24 cellular contexts compared by ENCODE assay signal in genomic region chr2:44935854-44936185, GRCh38. TPM values are rescaled to one million over a fixed set of nuclear protein-coding genes. Genes with fewer than 3 reads are reported as not detected.
DNase-seq lines count a peak whose midpoint lies in the region; ATAC-seq and TF ChIP-seq lines count a peak whose summit lies in the region.
"Had no signal": no experiment of that assay in that cellular context is flagged by ENCODE, and none has a peak within 500 bp of the region (broad histone marks: within the 10 kb centered on the region; RNA-seq: fewer than 3 reads in every experiment).

No MANE protein-coding gene starts in this region.

- no peaks in the 10 kb centered on the region for H3K36me3 ChIP-seq in PC-3 (ENCODE audit: low read depth, low read length)
- H3K36me3 ChIP-seq: BLaER1 treated with 17β-estradiol and CSF1 and Interleukin-3, amounts not matched to agents 10 nM and 100 nM; neutrophil; tibial artery had no signal

- H2AFZ ChIP-seq in PC-3 (ENCODE audit: low read length), result no peak overlapping the region

- H3K4me3 ChIP-seq in PC-3 (ENCODE audit: low read length) (no peak overlapping the region; the same call in 1 of the 2 replicates), iPS-18c (ENCODE audit: insufficient read depth, low read depth, low read length) (peak overlapping the region; percentile 50)
- H3K4me3 ChIP-seq: mucosa of descending colon had no signal

- H3K27ac Mint-ChIP-seq in activated naive CD4-positive, alpha-beta T cell treated with anti-CD3 and anti-CD28 coated beads, Interleukin-2, amount 50 U/mL, for 24 hours, result no peak overlapping the region
- H3K27ac Mint-ChIP-seq in activated naive CD4-positive, alpha-beta T cell treated with anti-CD3 and anti-CD28 coated beads for 36 hours, result no peak overlapping the region
- H3K27ac Mint-ChIP-seq in stimulated activated naive B cell treated with anti-CD40 and anti-IgM and Interleukin-4, amounts not matched to agents 10 μg/mL and 1 μg/mL and 100 μg/mL, for 72 hours, result peak overlapping the region; percentile 83
- H3K27ac Mint-ChIP-seq: activated naive CD4-positive, alpha-beta T cell treated with anti-CD3 and anti-CD28 coated beads, Interleukin-2, amount 10 ng/mL, durations not matched to agents 7 days and 5 days; stimulated activated naive CD8-positive, alpha-beta T cell treated with anti-CD3 and anti-CD28 coated beads, Interleukin-15, Interleukin-2, amounts not matched to agents 100 ng/mL and 50 ng/mL, for 24 hours had no signal

- peaks cover 9% of the 10 kb centered on the region for H3K4me1 ChIP-seq in PC-3 (ENCODE audit: insufficient read depth, low read length)

- peaks cover 44% of the 10 kb centered on the region for H3K4me1 Mint-ChIP-seq in activated naive CD4-positive, alpha-beta T cell treated with anti-CD3 and anti-CD28 coated beads, Interleukin-2, amount 50 U/mL, for 24 hours
- peaks cover 32% of the 10 kb centered on the region for H3K4me1 Mint-ChIP-seq in activated naive CD4-positive, alpha-beta T cell treated with anti-CD3 and anti-CD28 coated beads for 36 hours (ENCODE audit: low read depth)
- H3K4me1 Mint-ChIP-seq in stimulated activated naive B cell treated with anti-CD40 and anti-IgM and Interleukin-4, amounts not matched to agents 10 μg/mL and 1 μg/mL and 100 μg/mL, for 72 hours, result peaks cover 43 to 81% of the 10 kb centered on the region in 2 donors

- peaks cover 47% of the 10 kb centered on the region for H3K27me3 Mint-ChIP-seq in activated naive CD4-positive, alpha-beta T cell treated with anti-CD3 and anti-CD28 coated beads, Interleukin-2, amount 50 U/mL, for 24 hours
- peaks cover 82% of the 10 kb centered on the region for H3K27me3 Mint-ChIP-seq in activated naive CD4-positive, alpha-beta T cell treated with anti-CD3 and anti-CD28 coated beads for 36 hours (ENCODE audit: low read depth)
- H3K27me3 Mint-ChIP-seq in stimulated activated naive B cell treated with anti-CD40 and anti-IgM and Interleukin-4, amounts not matched to agents 10 μg/mL and 1 μg/mL and 100 μg/mL, for 72 hours, result peaks cover 76 to 96% of the 10 kb centered on the region in 2 donors

- H3K27me3 ChIP-seq in PC-3 (ENCODE audit: low read length), result peaks cover 25% of the 10 kb centered on the region

- no peaks in the 10 kb centered on the region for H3K9me2 ChIP-seq in PC-3 (replicated peaks; ENCODE audit: low read length)

- intact Hi-C loops in activated naive CD4-positive, alpha-beta T cell treated with anti-CD3 and anti-CD28 coated beads for 36 hours (cut with micrococcal nuclease), result no loop called here
- intact Hi-C loops in PC-3 (cut with micrococcal nuclease), result no loop called here

- peak overlapping the region; percentile 15 for H3K4me3 Mint-ChIP-seq in activated naive CD4-positive, alpha-beta T cell treated with anti-CD3 and anti-CD28 coated beads, Interleukin-2, amount 50 U/mL, for 24 hours
- no peak overlapping the region for H3K4me3 Mint-ChIP-seq in activated naive CD4-positive, alpha-beta T cell treated with anti-CD3 and anti-CD28 coated beads for 36 hours
- peak overlapping the region in 1 of 2 donors; percentile 77 for H3K4me3 Mint-ChIP-seq in stimulated activated naive B cell treated with anti-CD40 and anti-IgM and Interleukin-4, amounts not matched to agents 10 μg/mL and 1 μg/mL and 100 μg/mL, for 72 hours
- H3K4me3 Mint-ChIP-seq: activated naive CD4-positive, alpha-beta T cell treated with anti-CD3 and anti-CD28 coated beads, Interleukin-2, amount 10 ng/mL, durations not matched to agents 7 days and 5 days; stimulated activated naive CD8-positive, alpha-beta T cell treated with anti-CD3 and anti-CD28 coated beads, Interleukin-15, Interleukin-2, amounts not matched to agents 100 ng/mL and 50 ng/mL, for 24 hours had no signal

- H3K36me3 Mint-ChIP-seq in activated naive CD4-positive, alpha-beta T cell treated with anti-CD3 and anti-CD28 coated beads, Interleukin-2, amount 50 U/mL, for 24 hours, result no peaks in the 10 kb centered on the region
- no peaks in the 10 kb centered on the region for H3K36me3 Mint-ChIP-seq in activated naive CD4-positive, alpha-beta T cell treated with anti-CD3 and anti-CD28 coated beads for 36 hours (ENCODE audit: low read depth)
- peaks cover 4% of the 10 kb centered on the region in 2 donors for H3K36me3 Mint-ChIP-seq in stimulated activated naive B cell treated with anti-CD40 and anti-IgM and Interleukin-4, amounts not matched to agents 10 μg/mL and 1 μg/mL and 100 μg/mL, for 72 hours
- H3K36me3 Mint-ChIP-seq: activated naive CD4-positive, alpha-beta T cell treated with anti-CD3 and anti-CD28 coated beads, Interleukin-2, amount 10 ng/mL, durations not matched to agents 7 days and 5 days had no signal

- no peaks in the 10 kb centered on the region for H3K79me2 ChIP-seq in PC-3 (ENCODE audit: low read length)

- TF ChIP-seq CTCF in PC-3 (conservative IDR thresholded peaks at IDR 0.05; ENCODE audit: low read depth, low read length), result no peak

- no peak overlapping the region for H3K9ac ChIP-seq in PC-3 (ENCODE audit: low read length)

- CTCF ChIA-PET in activated naive CD4-positive, alpha-beta T cell treated with anti-CD3 and anti-CD28 coated beads for 36 hours (lab: Charles Lee), result no interaction called here
- CTCF ChIA-PET in PC-3 (lab: Charles Lee), result no interaction called here

- no TSS peak for BruUV-seq in PC-3 (replicated peaks; lab: Mats Ljungman, UMichigan)

- no peak for ATAC-seq in PC-3
- no peak for ATAC-seq in stimulated activated naive B cell treated with anti-CD40 and anti-IgM and Interleukin-4, amounts not matched to agents 10 μg/mL and 1 μg/mL and 100 μg/mL, for 72 hours (replicated peaks)
- ATAC-seq: left ventricle myocardium superior had no signal

- DNase-seq in activated naive CD4-positive, alpha-beta T cell treated with anti-CD3 and anti-CD28 coated beads for 36 hours, result no peak
- DNase-seq in PC-3, result no peak
- DNase-seq in stimulated activated naive B cell treated with anti-CD40 and anti-IgM and Interleukin-4, amounts not matched to agents 10 μg/mL and 1 μg/mL and 100 μg/mL, for 72 hours, result no peak
- DNase-seq in SIG-M5 treated with dmso at 0.1 percent for 504 hours (lab: John Stamatoyannopoulos, UW; ENCODE audit: unreplicated experiment), result no peak
- no peak for DNase-seq in SKM-1 (lab: John Stamatoyannopoulos, UW; ENCODE audit: unreplicated experiment)
- DNase-seq in COLO829 (ENCODE audit: low spot score), result no peak
- DNase-seq: activated CD4-positive, alpha-beta T cell treated with anti-CD3 and anti-CD28 coated beads for 4 hours; activated naive CD4-positive, alpha-beta T cell treated with anti-CD3 and anti-CD28 coated beads, Interleukin-2, amount 10 ng/mL, durations not matched to agents 7 days and 5 days; left ventricle myocardium superior; NCI-H1694; NCI-H774; SHP77; stimulated activated CD4-positive, alpha-beta T cell treated with anti-CD3 and anti-CD28 coated beads, Interleukin-4, amount 100 ng/mL, for 24 hours; T-helper 1 cell had no signal

- peak overlapping the region; percentile 96; the same call in 1 of the 2 replicates for H3K4me2 ChIP-seq in PC-3 (ENCODE audit: low read length)

- no peaks in the 10 kb centered on the region for H3F3A ChIP-seq in PC-3 (ENCODE audit: low read length, unreplicated experiment)

- H3K27ac ChIP-seq in PC-3 (ENCODE audit: low read length), result no peak overlapping the region
- H3K27ac ChIP-seq: BLaER1 treated with 17β-estradiol and CSF1 and Interleukin-3, amounts not matched to agents 10 nM and 100 nM; neutrophil; tibial artery had no signal

- H3K9me3 ChIP-seq in PC-3 (ENCODE audit: low read length) (no peaks in the 10 kb centered on the region), iPS-18c (ENCODE audit: control insufficient read depth, insufficient read depth, low read length) (peaks cover 3% of the 10 kb centered on the region)
- H3K9me3 ChIP-seq: mucosa of descending colon, neutrophil, tibial artery had no signal

- POLR2A ChIA-PET in PC-3 (lab: Charles Lee; ENCODE audit: unreplicated experiment), result no interaction called here

- H3K9me3 Mint-ChIP-seq in activated naive CD4-positive, alpha-beta T cell treated with anti-CD3 and anti-CD28 coated beads, Interleukin-2, amount 50 U/mL, for 24 hours, result no peaks in the 10 kb centered on the region
- H3K9me3 Mint-ChIP-seq in activated naive CD4-positive, alpha-beta T cell treated with anti-CD3 and anti-CD28 coated beads for 36 hours, result no peaks in the 10 kb centered on the region
- H3K9me3 Mint-ChIP-seq in stimulated activated naive B cell treated with anti-CD40 and anti-IgM and Interleukin-4, amounts not matched to agents 10 μg/mL and 1 μg/mL and 100 μg/mL, for 72 hours, result peaks cover 0 to 4% of the 10 kb centered on the region in 2 donors
- H3K9me3 Mint-ChIP-seq: activated naive CD4-positive, alpha-beta T cell treated with anti-CD3 and anti-CD28 coated beads, Interleukin-2, amount 10 ng/mL, durations not matched to agents 7 days and 5 days; stimulated activated naive CD8-positive, alpha-beta T cell treated with anti-CD3 and anti-CD28 coated beads, Interleukin-15, Interleukin-2, amounts not matched to agents 100 ng/mL and 50 ng/mL, for 24 hours had no signal

- H4K20me1 ChIP-seq in PC-3 (ENCODE audit: low read length), result no peaks in the 10 kb centered on the region

RNA-seq across cellular contexts. Expression of gene SIX3, which starts 5.7 kb away (rescaled TPM):
- not detected for total RNA-seq in activated naive CD4-positive, alpha-beta T cell treated with anti-CD3 and anti-CD28 coated beads for 36 hours
- 0.07 TPM in 1 of 2 replicates, not detected in the other for total RNA-seq in PC-3 (2014; rRNA removed)
- total RNA-seq: cardiac septum, left ventricle myocardium superior, mucosa of descending colon, OCI-LY7, renal cortical epithelial cell had no signal
